8 cellular contexts compared by ENCODE assay signal in genomic region chr1:30816211-30817082, GRCh38. TPM values are rescaled to one million over a fixed set of nuclear protein-coding genes. Genes with fewer than 3 reads are reported as not detected.
DNase-seq lines count a peak whose midpoint lies in the region; ATAC-seq and TF ChIP-seq lines count a peak whose summit lies in the region.

No MANE protein-coding gene starts in this region.

- CTCF ChIA-PET in HCT116 (lab: Charles Lee) = interaction anchor here (1.0 kb wide), 2 partner anchors 16 to 95 kb away, joined by 3 to 4 read pairs; no protein-coding TSS in a partner anchor

- no peak for TF ChIP-seq RAD21 in HCT116 (IDR thresholded peaks at IDR 0.05; ENCODE audit: low read depth)

- H3K27me3 ChIP-seq in HCT116 (ENCODE audit: insufficient read depth, low read length) = peaks cover 15% of the 10 kb centered on the region; the same call in 1 of the 2 replicates

- TF ChIP-seq POLR2A in HCT116 (IDR thresholded peaks at IDR 0.05; ENCODE audit: borderline replicate concordance, extremely low read depth, insufficient read depth, insufficient read length) = no peak

- no peaks in the 10 kb centered on the region for H3K9me3 ChIP-seq in HCT116 (ENCODE audit: control insufficient read depth in 1 of 2, insufficient read depth in 1 of 2, low read depth in 1 of 2, low read length in 2 of 2)

- ATAC-seq in HCT116 (peak; percentile 75), SK-N-SH treated with all-trans-retinoic acid at 6 μM for 48 hours (peak; percentile 88), GM19035 (IDR thresholded peaks at IDR 0.05; ENCODE audit: unreplicated experiment) (no peak)

- no peak for TF ChIP-seq CTCF in HCT116 (IDR thresholded peaks at IDR 0.05 in 2 of 3, conservative IDR thresholded peaks at IDR 0.05 in 1 of 3; ENCODE audit: borderline replicate concordance in 1 of 3, insufficient read depth in 1 of 3, low read depth in 2 of 3, low read length in 2 of 3)

- peaks cover 0 to 11% of the 10 kb centered on the region in 2 experiments; a peak in 3 of 4 replicates for H3K4me1 ChIP-seq in HCT116 (ENCODE audit: control insufficient read depth in 1 of 2, insufficient read depth in 2 of 2, low read length in 2 of 2)

- intact Hi-C loops in HCT116 (cut with micrococcal nuclease) (no loop called here), posterior vena cava (cut with DNase I) (no loop called here)

- peak overlapping the region; percentile 40 for H3K4me2 ChIP-seq in HCT116 (ENCODE audit: low read length)

- no peak overlapping the region for H3K4me3 ChIP-seq in HCT116 (replicated peaks in 1 of 2; ENCODE audit: low read depth in 1 of 2, low read length in 2 of 2)

- DNase-seq in HCT116 (ENCODE audit: low read depth, low spot score) (no peak), glomerular visceral epithelial cell (ENCODE audit: extremely low spot score) (peak; percentile 97), posterior vena cava (ENCODE audit: low spot score) (peak; percentile 89), activated gamma-delta T cell treated with Interleukin-2 at 50 U/mL for 16 hours (no peak), NCI-H2171 (lab: John Stamatoyannopoulos, UW) (no peak), NCI-H1694 treated with DMSO at 0.1 percent for 48 hours (lab: John Stamatoyannopoulos, UW) (no peak)

- H3K9ac ChIP-seq in HCT116 (ENCODE audit: low read length) = no peak overlapping the region

- RAD21 ChIA-PET in HCT116 (lab: Charles Lee; ENCODE audit: low non-redundant PET in 1 of 2, low total read pairs in 2 of 2, uncharacterized antibody in 2 of 2, unreplicated experiment in 2 of 2) = no interaction called here

- H2AFZ ChIP-seq in HCT116 (ENCODE audit: low read depth, low read length, poor library complexity, severe bottlenecking) = no peak overlapping the region

- no peaks in the 10 kb centered on the region for H3K79me2 ChIP-seq in HCT116 (ENCODE audit: insufficient read depth, low read length)

- no peak overlapping the region for H3K27ac ChIP-seq in HCT116 (ENCODE audit: low read depth, low read length)

- POLR2A ChIA-PET in HCT116 (lab: Charles Lee) = no interaction called here

- no peaks in the 10 kb centered on the region for H3K36me3 ChIP-seq in HCT116 (ENCODE audit: control insufficient read depth in 1 of 2, insufficient read depth in 2 of 2, low read length in 2 of 2)

- BruUV-seq in HCT116 (replicated peaks; lab: Mats Ljungman, UMichigan) = no TSS peak

- no peaks in the 10 kb centered on the region for H3K9me2 ChIP-seq in HCT116 (ENCODE audit: insufficient read depth)

- H4K20me1 ChIP-seq in HCT116 (ENCODE audit: insufficient read depth) = no peaks in the 10 kb centered on the region

TF ChIP-seq in HCT116, 20 proteins besides CTCF, POLR2A, EP300 and RAD21:
- TF ChIP-seq EZH2 (IDR thresholded peaks at IDR 0.05) (no peak), CEBPB (IDR thresholded peaks at IDR 0.05; ENCODE audit: low read depth) (no peak), EZH2phosphoT487 (IDR thresholded peaks at IDR 0.05; ENCODE audit: borderline replicate concordance) (no peak), ATF3 (IDR thresholded peaks at IDR 0.05) (no peak), SIN3A (IDR thresholded peaks at IDR 0.05; ENCODE audit: low read depth) (no peak), ZNF274 (IDR thresholded peaks at IDR 0.05; ENCODE audit: low read depth, low read length) (no peak), ZFX (IDR thresholded peaks at IDR 0.05) (no peak), SRF (IDR thresholded peaks at IDR 0.05; ENCODE audit: low read depth) (no peak)

TF ChIP-seq in SK-N-SH treated with all-trans-retinoic acid at 6 μM for 48 hours, 23 proteins besides CTCF, POLR2A, EP300 and RAD21:
- TF ChIP-seq CREB5 (CRISPR knock-in tag; IDR thresholded peaks at IDR 0.05; ENCODE audit: low read depth) (no peak), ZFP3 (CRISPR knock-in tag; IDR thresholded peaks at IDR 0.05) (0 out of 2 replicates have a peak, but pooled peaks have one; percentile 30)

RNA-seq across cellular contexts. Expression of gene LAPTM5, which starts 58.9 kb away (rescaled TPM):
- total RNA-seq in HCT116 (2021; ENCODE audit: unreplicated experiment) (1.5 TPM), posterior vena cava (100 to 1,000 TPM in 1 of 2 donors, 10 to 100 TPM in 1; 80.1 to 120 TPM)
- 0.11 and 0.14 TPM in 2 replicates for polyA plus RNA-seq in HCT116 (2012)

Comparison
In these comparisons a context has a peak if more than half of its experiments do, and no peak if none do; other contexts are left out.
1. DNase-seq: peak in glomerular visceral epithelial cell (single experiment) and posterior vena cava (single experiment); none in HCT116 (single experiment), activated gamma-delta T cell treated with Interleukin-2 at 50 U/mL for 16 hours (single experiment), NCI-H2171 (single experiment) and NCI-H1694 treated with DMSO at 0.1 percent for 48 hours (single experiment).
2. RNA of gene LAPTM5, which starts 58.9 kb away (total RNA-seq): 80.1 to 120 TPM in posterior vena cava; 1.5 TPM in HCT116 (single experiment); every median in the first group is over 10 times any median in the second.